In genomic region chr6:105794263-105794662, GRCh38 we compare ENCODE assay signal across 9 cellular contexts.
A peak's percentile ranks its signal among the peaks of the same experiment; 100 is the strongest.
DNase-seq lines count a peak whose midpoint lies in the region; ATAC-seq and TF ChIP-seq lines count a peak whose summit lies in the region.
"Had no signal": no experiment of that assay in that cellular context is flagged by ENCODE, and none has a peak within 500 bp of the region (broad histone marks: within the 10 kb centered on the region; RNA-seq: fewer than 3 reads in every experiment).

No MANE protein-coding gene starts in this region.

- H3K4me3 Mint-ChIP-seq in stimulated activated memory B cell treated with anti-CD40 and anti-IgM and Interleukin-4, amounts not matched to agents 10 μg/mL and 1 μg/mL and 100 μg/mL, for 72 hours, result no peak overlapping the region

- no peak overlapping the region for H3K27ac Mint-ChIP-seq in stimulated activated memory B cell treated with anti-CD40 and anti-IgM and Interleukin-4, amounts not matched to agents 10 μg/mL and 1 μg/mL and 100 μg/mL, for 72 hours
- H3K27ac Mint-ChIP-seq: CD8-positive, alpha-beta memory T cell had no signal

- in situ Hi-C loops in astrocyte of the cerebellum (cut with HindIII; ENCODE audit: low sequenced_read_pairs), result no loop called here

- TF ChIP-seq POLR2A in lower leg skin (IDR thresholded peaks at IDR 0.05), result no peak

- WGBS in lower leg skin, 2 donors, result 33 to 42% methylated on average over 5 of the region's 5 CpGs

- peaks cover 34% of the 10 kb centered on the region for H3K4me1 Mint-ChIP-seq in stimulated activated memory B cell treated with anti-CD40 and anti-IgM and Interleukin-4, amounts not matched to agents 10 μg/mL and 1 μg/mL and 100 μg/mL, for 72 hours

- H3K4me3 ChIP-seq in KMS-11 (IDR thresholded peaks at IDR 0.05; ENCODE audit: insufficient read depth, low read depth, low read length), result no peak overlapping the region
- H3K4me3 ChIP-seq in astrocyte of the cerebellum (ENCODE audit: low read depth, low read length), result no peak overlapping the region
- H3K4me3 ChIP-seq in lower leg skin (ENCODE audit: low read depth, poor library complexity, severe bottlenecking), result no peak overlapping the region

- peak; percentile 8 for DNase-seq in A172 (ENCODE audit: low spot score)
- peak; percentile 23 for DNase-seq in astrocyte of the cerebellum (ENCODE audit: low read depth)
- DNase-seq in lower leg skin (ENCODE audit: low spot score in 2 of 2), result peak; percentile 72 to 91
- DNase-seq in NCI-H2081 (lab: John Stamatoyannopoulos, UW), result no peak
- no peak for DNase-seq in germinal center (ENCODE audit: low spot score)
- DNase-seq: CD8-positive, alpha-beta memory T cell had no signal

- no peak overlapping the region for H3K27ac ChIP-seq in KMS-11

- no peaks in the 10 kb centered on the region for H3K36me3 ChIP-seq in KMS-11 (ENCODE audit: insufficient read depth)

- H3K4me2 ChIP-seq in KMS-11, result peak overlapping the region; percentile 13; the same call in 1 of the 2 replicates

- no peaks in the 10 kb centered on the region for H3K9me3 Mint-ChIP-seq in stimulated activated memory B cell treated with anti-CD40 and anti-IgM and Interleukin-4, amounts not matched to agents 10 μg/mL and 1 μg/mL and 100 μg/mL, for 72 hours
- H3K9me3 Mint-ChIP-seq: CD8-positive, alpha-beta memory T cell had no signal

- H3K79me2 ChIP-seq in KMS-11 (ENCODE audit: insufficient read depth, low read depth), result no peaks in the 10 kb centered on the region

- no peaks in the 10 kb centered on the region for H3K27me3 ChIP-seq in KMS-11 (ENCODE audit: insufficient read depth, low read depth)

- peaks cover 54% of the 10 kb centered on the region for H3K4me1 ChIP-seq in KMS-11 (ENCODE audit: low read depth, poor library complexity, severe bottlenecking)

- H3K27me3 Mint-ChIP-seq in stimulated activated memory B cell treated with anti-CD40 and anti-IgM and Interleukin-4, amounts not matched to agents 10 μg/mL and 1 μg/mL and 100 μg/mL, for 72 hours, result no peaks in the 10 kb centered on the region

- H3K9ac ChIP-seq in KMS-11, result no peak overlapping the region

- ATAC-seq in HG02588 (IDR thresholded peaks at IDR 0.05; ENCODE audit: unreplicated experiment), result no peak
- no peak for ATAC-seq in stimulated activated memory B cell treated with anti-CD40 and anti-IgM and Interleukin-4, amounts not matched to agents 10 μg/mL and 1 μg/mL and 100 μg/mL, for 72 hours

- H2AFZ ChIP-seq in KMS-11 (ENCODE audit: low read depth), result no peak overlapping the region

- intact Hi-C loops in lower leg skin (cut with DNase I; ENCODE audit: low total_unique reads), result no loop called here

- H4K20me1 ChIP-seq in KMS-11 (ENCODE audit: insufficient read depth), result no peaks in the 10 kb centered on the region

- TF ChIP-seq CTCF in KMS-11 (conservative IDR thresholded peaks at IDR 0.05; ENCODE audit: low read depth, low read length), result no peak
- TF ChIP-seq CTCF in astrocyte of the cerebellum (IDR thresholded peaks at IDR 0.05; ENCODE audit: low read depth, low read length, missing control alignments), result no peak
- TF ChIP-seq CTCF in lower leg skin (IDR thresholded peaks at IDR 0.05), result no peak

- H3K36me3 Mint-ChIP-seq in stimulated activated memory B cell treated with anti-CD40 and anti-IgM and Interleukin-4, amounts not matched to agents 10 μg/mL and 1 μg/mL and 100 μg/mL, for 72 hours, result no peaks in the 10 kb centered on the region
- H3K36me3 Mint-ChIP-seq: CD8-positive, alpha-beta memory T cell had no signal

Comparison
In these comparisons a context has a peak if more than half of its experiments do, and no peak if none do; other contexts are left out.
1. DNase-seq: peak in A172 (single experiment), astrocyte of the cerebellum (single experiment) and lower leg skin (2 of 2); none in NCI-H2081 (0 of 2) and germinal center (single experiment).